ENCODE assay signal across 8 cellular contexts in the genomic region with DNA sequence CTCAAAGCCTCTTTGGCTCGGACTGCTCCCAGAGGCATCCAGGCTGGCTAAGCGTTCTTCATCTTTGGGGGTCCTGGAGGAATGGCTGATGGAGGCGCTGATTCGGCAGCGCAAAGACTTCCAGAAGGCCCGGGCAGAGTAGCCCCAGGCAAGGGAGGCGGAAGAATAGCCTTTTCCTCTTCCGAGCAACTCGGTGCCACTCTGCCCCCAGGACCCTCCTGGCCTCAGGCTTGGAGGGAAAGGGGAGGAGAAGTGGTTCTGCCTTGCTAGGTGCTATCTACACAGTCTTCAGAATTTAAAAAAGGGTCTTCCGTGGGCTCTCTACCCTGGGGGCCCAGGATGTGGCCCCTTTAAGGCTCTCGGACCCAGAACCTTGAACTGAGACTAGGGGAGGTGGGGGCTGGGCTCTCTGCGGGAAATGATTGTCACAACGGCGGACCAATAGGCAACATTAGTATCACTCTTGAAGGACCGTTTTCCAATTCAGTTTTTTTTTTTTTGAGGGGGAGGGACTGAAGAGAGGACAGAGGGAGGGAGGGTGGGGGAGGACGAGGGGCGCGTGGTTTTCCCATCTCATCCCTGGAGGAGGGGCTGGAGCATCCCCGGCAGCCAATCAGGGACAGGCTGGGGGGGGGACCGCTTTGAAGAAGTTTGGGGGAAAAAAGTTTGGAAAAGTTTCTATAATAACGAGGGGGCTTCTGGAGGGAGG. TPM values are rescaled to one million over a fixed set of nuclear protein-coding genes. Genes with fewer than 3 reads are reported as not detected.
DNase-seq lines count a peak whose midpoint lies in the region; ATAC-seq and TF ChIP-seq lines count a peak whose summit lies in the region.

A gene (plus strand): TSS at position 679 of the 709 bp plus-strand sequence. CDS start 157 bp downstream, outside the sequence.

- intact Hi-C loops in gastrocnemius medialis (cut with DNase I; ENCODE audit: low total_unique reads) = loop anchor here (2.0 to 5.0 kb wide), 3 partner anchors 33 to 63 kb away; a partner anchor contains a TSS

- TF ChIP-seq POLR2A in gastrocnemius medialis (IDR thresholded peaks at IDR 0.05) = no peak

- peak within 1 kb of the TSS; percentile 79 for H3K9ac ChIP-seq in iPS-15b (ENCODE audit: low read depth, low read length)

- in situ Hi-C loops in T47D (cut with HindIII; ENCODE audit: low pct_unique_long_range_greater_than_20kb, low sequenced_read_pairs) = no loop called here
- in situ Hi-C loops in gastrocnemius medialis (cut with MboI; ENCODE audit: low sequenced_read_pairs in 4 of 4) = loop anchor here in 1 of 4 donors (5.0 kb wide), 1 partner anchor 65 kb away; no protein-coding TSS in a partner anchor

- H3K9me3 ChIP-seq in iPS-15b (ENCODE audit: control insufficient read depth, insufficient read depth, low read length) (no peaks in the 10 kb centered on the region), gastrocnemius medialis (no peaks in the 10 kb centered on the region)

- TF ChIP-seq CTCF in gastrocnemius medialis (IDR thresholded peaks at IDR 0.05 in 4 of 5, conservative IDR thresholded peaks at IDR 0.05 in 1 of 5) = no peak

- H3K36me3 ChIP-seq in iPS-15b (ENCODE audit: control insufficient read depth, insufficient read depth, low read length) (peaks cover 3% of the 10 kb centered on the region), gastrocnemius medialis (no peaks in the 10 kb centered on the region)

- peak; percentile 82 for DNase-seq in ELF-1 (ENCODE audit: low read depth, low spot score)
- DNase-seq in NCI-H82 treated with DMSO at 0.1 percent for 48 hours (lab: John Stamatoyannopoulos, UW; ENCODE audit: unreplicated experiment) = peak; percentile 85
- peak; percentile 46 to 96 for DNase-seq in T47D (ENCODE audit: low read depth in 1 of 2, low spot score in 1 of 2)
- peak; percentile 49 to 70 for DNase-seq in gastrocnemius medialis

- H3K4me3 ChIP-seq in iPS-15b (ENCODE audit: low read depth, low read length) (peak within 1 kb of the TSS; percentile 79), gastrocnemius medialis (peak within 1 kb of the TSS; percentile 44 to 62 (median 55))

- ATAC-seq in HG03135 (IDR thresholded peaks at IDR 0.05; ENCODE audit: unreplicated experiment) = peak; percentile 38
- ATAC-seq in gastrocnemius medialis = peak; percentile 49 to 52
- ATAC-seq in GM19324 (IDR thresholded peaks at IDR 0.05; ENCODE audit: low FRiP score, unreplicated experiment) = no peak
- no peak for ATAC-seq in HG03196 (IDR thresholded peaks at IDR 0.05; ENCODE audit: unreplicated experiment)

- H3K27ac ChIP-seq in gastrocnemius medialis = peak within 1 kb of the TSS; percentile 74 to 85 (median 80)

- H3K27me3 ChIP-seq in iPS-15b (ENCODE audit: control insufficient read depth, insufficient read depth, low read length) = peaks cover 1% of the 10 kb centered on the region
- peaks cover 38 to 46% (median 43%) of the 10 kb centered on the region in 3 donors for H3K27me3 ChIP-seq in gastrocnemius medialis

- peaks cover 5% of the 10 kb centered on the region for H3K4me1 ChIP-seq in iPS-15b (ENCODE audit: control insufficient read depth, insufficient read depth, low read length)
- peaks cover 10 to 13% of the 10 kb centered on the region in 2 donors for H3K4me1 ChIP-seq in gastrocnemius medialis

RNA-seq across cellular contexts. Expression of the gene that starts here (rescaled TPM):
- total RNA-seq in gastrocnemius medialis = 10 to 100 TPM in 1 of 4 donors, 1 to 10 TPM in 3; 4.6 to 13.2 (median 7.5) TPM

Comparison
In these comparisons a context has a peak if more than half of its experiments do, and no peak if none do; other contexts are left out.
1. ATAC-seq: peak in HG03135 (single experiment) and gastrocnemius medialis (2 of 2); none in GM19324 (single experiment) and HG03196 (single experiment).
2. Peak in every context shown above with its lines, with median percentiles within 50 percentile points of each other: DNase-seq.